ENCODE assay signal across 1 cellular context in the genomic region with DNA sequence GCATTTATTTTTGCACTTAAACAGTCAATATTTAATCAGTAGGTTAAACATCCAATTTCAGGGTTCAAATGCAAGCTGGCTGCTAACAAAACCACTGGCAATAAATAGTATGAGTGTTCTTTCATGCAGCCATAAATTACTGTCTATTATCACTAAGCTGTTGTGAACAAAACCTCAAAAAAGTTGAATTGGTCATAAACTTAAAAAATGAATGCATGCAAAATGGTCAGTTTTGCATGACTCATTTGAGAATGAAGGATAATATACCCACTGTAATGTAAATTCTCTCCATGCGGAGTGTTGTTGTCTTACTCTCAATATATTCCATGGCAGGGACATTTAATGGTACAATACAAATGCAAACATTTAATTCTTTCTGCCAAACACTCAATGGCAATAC.
TF ChIP-seq lines count a peak whose summit lies in the region.

No MANE protein-coding gene starts in this region.

TF ChIP-seq in GM23338, 12 proteins besides CTCF, POLR2A, EP300 and RAD21:
- TF ChIP-seq NANOG (IDR thresholded peaks at IDR 0.05; ENCODE audit: borderline replicate concordance) (no peak), STAT1 (IDR thresholded peaks at IDR 0.05; ENCODE audit: unreplicated experiment) (no peak), EZH2phosphoT487 (IDR thresholded peaks at IDR 0.05; ENCODE audit: unreplicated experiment) (no peak), EZH2 (IDR thresholded peaks at IDR 0.05; ENCODE audit: low read depth, unreplicated experiment) (no peak), JUNB (IDR thresholded peaks at IDR 0.05; ENCODE audit: unreplicated experiment) (no peak), REST (IDR thresholded peaks at IDR 0.05; ENCODE audit: unreplicated experiment) (no peak), CREB1 (CRISPR knock-in tag; IDR thresholded peaks at IDR 0.05; ENCODE audit: low read depth) (no peak), POLR2AphosphoS5 (IDR thresholded peaks at IDR 0.05; ENCODE audit: low read depth) (no peak), ZNF114 (CRISPR knock-in tag; IDR thresholded peaks at IDR 0.05) (no peak), ZNF331 (CRISPR knock-in tag; IDR thresholded peaks at IDR 0.05; ENCODE audit: low read depth) (no peak)
- TF ChIP-seq, protein P1, sequence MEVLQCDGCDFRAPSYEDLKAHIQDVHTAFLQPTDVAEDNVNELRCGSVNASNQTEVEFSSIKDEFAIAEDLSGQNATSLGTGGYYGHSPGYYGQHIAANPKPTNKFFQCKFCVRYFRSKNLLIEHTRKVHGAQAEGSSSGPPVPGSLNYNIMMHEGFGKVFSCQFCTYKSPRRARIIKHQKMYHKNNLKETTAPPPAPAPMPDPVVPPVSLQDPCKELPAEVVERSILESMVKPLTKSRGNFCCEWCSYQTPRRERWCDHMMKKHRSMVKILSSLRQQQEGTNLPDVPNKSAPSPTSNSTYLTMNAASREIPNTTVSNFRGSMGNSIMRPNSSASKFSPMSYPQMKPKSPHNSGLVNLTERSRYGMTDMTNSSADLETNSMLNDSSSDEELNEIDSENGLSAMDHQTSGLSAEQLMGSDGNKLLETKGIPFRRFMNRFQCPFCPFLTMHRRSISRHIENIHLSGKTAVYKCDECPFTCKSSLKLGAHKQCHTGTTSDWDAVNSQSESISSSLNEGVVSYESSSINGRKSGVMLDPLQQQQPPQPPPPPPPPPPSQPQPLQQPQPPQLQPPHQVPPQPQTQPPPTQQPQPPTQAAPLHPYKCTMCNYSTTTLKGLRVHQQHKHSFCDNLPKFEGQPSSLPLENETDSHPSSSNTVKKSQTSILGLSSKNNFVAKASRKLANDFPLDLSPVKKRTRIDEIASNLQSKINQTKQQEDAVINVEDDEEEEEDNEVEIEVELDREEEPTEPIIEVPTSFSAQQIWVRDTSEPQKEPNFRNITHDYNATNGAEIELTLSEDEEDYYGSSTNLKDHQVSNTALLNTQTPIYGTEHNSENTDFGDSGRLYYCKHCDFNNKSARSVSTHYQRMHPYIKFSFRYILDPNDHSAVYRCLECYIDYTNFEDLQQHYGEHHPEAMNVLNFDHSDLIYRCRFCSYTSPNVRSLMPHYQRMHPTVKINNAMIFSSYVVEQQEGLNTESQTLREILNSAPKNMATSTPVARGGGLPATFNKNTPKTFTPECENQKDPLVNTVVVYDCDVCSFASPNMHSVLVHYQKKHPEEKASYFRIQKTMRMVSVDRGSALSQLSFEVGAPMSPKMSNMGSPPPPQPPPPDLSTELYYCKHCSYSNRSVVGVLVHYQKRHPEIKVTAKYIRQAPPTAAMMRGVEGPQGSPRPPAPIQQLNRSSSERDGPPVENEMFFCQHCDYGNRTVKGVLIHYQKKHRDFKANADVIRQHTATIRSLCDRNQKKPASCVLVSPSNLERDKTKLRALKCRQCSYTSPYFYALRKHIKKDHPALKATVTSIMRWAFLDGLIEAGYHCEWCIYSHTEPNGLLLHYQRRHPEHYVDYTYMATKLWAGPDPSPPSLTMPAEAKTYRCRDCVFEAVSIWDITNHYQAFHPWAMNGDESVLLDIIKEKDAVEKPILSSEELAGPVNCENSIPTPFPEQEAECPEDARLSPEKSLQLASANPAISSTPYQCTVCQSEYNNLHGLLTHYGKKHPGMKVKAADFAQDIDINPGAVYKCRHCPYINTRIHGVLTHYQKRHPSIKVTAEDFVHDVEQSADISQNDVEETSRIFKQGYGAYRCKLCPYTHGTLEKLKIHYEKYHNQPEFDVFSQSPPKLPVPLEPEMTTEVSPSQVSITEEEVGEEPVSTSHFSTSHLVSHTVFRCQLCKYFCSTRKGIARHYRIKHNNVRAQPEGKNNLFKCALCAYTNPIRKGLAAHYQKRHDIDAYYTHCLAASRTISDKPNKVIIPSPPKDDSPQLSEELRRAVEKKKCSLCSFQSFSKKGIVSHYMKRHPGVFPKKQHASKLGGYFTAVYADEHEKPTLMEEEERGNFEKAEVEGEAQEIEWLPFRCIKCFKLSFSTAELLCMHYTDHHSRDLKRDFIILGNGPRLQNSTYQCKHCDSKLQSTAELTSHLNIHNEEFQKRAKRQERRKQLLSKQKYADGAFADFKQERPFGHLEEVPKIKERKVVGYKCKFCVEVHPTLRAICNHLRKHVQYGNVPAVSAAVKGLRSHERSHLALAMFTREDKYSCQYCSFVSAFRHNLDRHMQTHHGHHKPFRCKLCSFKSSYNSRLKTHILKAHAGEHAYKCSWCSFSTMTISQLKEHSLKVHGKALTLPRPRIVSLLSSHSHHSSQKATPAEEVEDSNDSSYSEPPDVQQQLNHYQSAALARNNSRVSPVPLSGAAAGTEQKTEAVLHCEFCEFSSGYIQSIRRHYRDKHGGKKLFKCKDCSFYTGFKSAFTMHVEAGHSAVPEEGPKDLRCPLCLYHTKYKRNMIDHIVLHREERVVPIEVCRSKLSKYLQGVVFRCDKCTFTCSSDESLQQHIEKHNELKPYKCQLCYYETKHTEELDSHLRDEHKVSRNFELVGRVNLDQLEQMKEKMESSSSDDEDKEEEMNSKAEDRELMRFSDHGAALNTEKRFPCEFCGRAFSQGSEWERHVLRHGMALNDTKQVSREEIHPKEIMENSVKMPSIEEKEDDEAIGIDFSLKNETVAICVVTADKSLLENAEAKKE (CRISPR knock-in tag; IDR thresholded peaks at IDR 0.05) = no peak
